In the genomic region with DNA sequence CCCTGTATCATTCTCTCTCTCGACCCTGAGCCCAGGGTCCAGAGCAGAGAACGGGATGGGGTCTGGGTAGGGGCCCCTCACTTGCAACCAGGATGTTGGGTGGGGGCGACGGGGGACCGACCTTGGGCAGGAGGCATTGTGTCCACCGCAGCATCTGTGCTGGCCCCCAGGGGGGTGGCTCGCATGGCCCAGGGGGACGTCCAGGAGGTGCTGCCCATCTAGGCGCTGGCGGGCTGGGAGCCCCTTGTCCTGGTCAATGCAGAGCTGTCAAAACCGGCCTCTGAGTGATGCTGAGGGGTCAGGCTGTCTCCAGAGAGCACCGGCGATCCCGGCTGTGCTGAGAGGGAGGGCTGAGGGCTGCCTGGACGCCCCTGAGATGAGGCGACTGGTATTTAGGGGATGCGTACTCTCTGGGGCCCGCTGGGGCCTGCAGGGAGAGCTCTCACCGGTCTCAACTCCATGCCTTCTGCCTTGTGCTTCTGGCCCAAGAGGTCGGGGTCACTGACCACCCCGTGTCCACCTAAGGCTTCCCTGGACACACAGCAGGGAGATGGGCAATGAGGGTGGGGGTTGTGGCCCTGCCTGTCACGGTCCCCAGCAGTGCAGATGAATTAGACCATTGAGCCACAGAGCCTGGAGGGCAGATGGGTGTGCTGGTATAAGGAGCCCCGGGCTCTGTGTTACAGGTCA, we compare ENCODE assay signal across 1 cellular context.
TF ChIP-seq lines count a peak whose summit lies in the region.

No MANE protein-coding gene starts in this region.

TF ChIP-seq in K562, 482 proteins besides CTCF, POLR2A, EP300 and RAD21 (continues in another document):
- TF ChIP-seq, protein P1, sequence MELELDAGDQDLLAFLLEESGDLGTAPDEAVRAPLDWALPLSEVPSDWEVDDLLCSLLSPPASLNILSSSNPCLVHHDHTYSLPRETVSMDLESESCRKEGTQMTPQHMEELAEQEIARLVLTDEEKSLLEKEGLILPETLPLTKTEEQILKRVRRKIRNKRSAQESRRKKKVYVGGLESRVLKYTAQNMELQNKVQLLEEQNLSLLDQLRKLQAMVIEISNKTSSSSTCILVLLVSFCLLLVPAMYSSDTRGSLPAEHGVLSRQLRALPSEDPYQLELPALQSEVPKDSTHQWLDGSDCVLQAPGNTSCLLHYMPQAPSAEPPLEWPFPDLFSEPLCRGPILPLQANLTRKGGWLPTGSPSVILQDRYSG (tag; conservative IDR thresholded peaks at IDR 0.05; ENCODE audit: low read depth) = no peak
- TF ChIP-seq, protein P2, sequence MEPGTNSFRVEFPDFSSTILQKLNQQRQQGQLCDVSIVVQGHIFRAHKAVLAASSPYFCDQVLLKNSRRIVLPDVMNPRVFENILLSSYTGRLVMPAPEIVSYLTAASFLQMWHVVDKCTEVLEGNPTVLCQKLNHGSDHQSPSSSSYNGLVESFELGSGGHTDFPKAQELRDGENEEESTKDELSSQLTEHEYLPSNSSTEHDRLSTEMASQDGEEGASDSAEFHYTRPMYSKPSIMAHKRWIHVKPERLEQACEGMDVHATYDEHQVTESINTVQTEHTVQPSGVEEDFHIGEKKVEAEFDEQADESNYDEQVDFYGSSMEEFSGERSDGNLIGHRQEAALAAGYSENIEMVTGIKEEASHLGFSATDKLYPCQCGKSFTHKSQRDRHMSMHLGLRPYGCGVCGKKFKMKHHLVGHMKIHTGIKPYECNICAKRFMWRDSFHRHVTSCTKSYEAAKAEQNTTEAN (CRISPR knock-in tag; IDR thresholded peaks at IDR 0.05) = peak; percentile 32
- TF ChIP-seq SMAD1 (IDR thresholded peaks at IDR 0.05; ENCODE audit: low read depth, low read length, partially characterized antibody) (peak; percentile 11), RBM22 (IDR thresholded peaks at IDR 0.05; ENCODE audit: low read depth, low read length, poor library complexity, severe bottlenecking) (peak; percentile 88), ZNF77 (CRISPR knock-in tag; IDR thresholded peaks at IDR 0.05) (peak; percentile 54; the same call in 1 of the 2 replicates), ZNF3 (CRISPR knock-in tag; IDR thresholded peaks at IDR 0.05) (no peak), CREM (IDR thresholded peaks at IDR 0.05; ENCODE audit: low read depth) (no peak), FIP1L1 (IDR thresholded peaks at IDR 0.05; ENCODE audit: low read depth, low read length, poor library complexity, severe bottlenecking) (peak; percentile 76), MXI1 (IDR thresholded peaks at IDR 0.05; ENCODE audit: low read depth, low read length) (0 out of 2 replicates have a peak, but pooled peaks have one; percentile 1), NFRKB (IDR thresholded peaks at IDR 0.05; ENCODE audit: low read depth) (0 out of 2 replicates have a peak, but pooled peaks have one; percentile 7), PHB2 (IDR thresholded peaks at IDR 0.05; ENCODE audit: low read depth) (no peak), POLR2G (IDR thresholded peaks at IDR 0.05; ENCODE audit: low read depth, low read length) (peak; percentile 89), SIN3A (IDR thresholded peaks at IDR 0.05; ENCODE audit: borderline replicate concordance in 2 of 2, control insufficient read depth in 1 of 2, low read depth in 2 of 2, low read length in 2 of 2) (peak in 1 of 2 experiments; percentile 29; a peak in 1 of 4 replicates), NR2C2 (CRISPR knock-in tag; IDR thresholded peaks at IDR 0.05) (peak; percentile 18; the same call in 1 of the 2 replicates), NR2C2 (tag; IDR thresholded peaks at IDR 0.05) (no peak), RBFOX2 (IDR thresholded peaks at IDR 0.05; ENCODE audit: low read depth, low read length) (peak; percentile 78), EZH2 (IDR thresholded peaks at IDR 0.05; ENCODE audit: borderline replicate concordance, low read depth, low read length) (no peak), POLR3A (IDR thresholded peaks at IDR 0.05; ENCODE audit: borderline replicate concordance, extremely low read depth, insufficient read depth, insufficient read length) (no peak), HOXB6 (CRISPR knock-in tag; IDR thresholded peaks at IDR 0.05; ENCODE audit: borderline replicate concordance) (no peak), GTF2E2 (tag; IDR thresholded peaks at IDR 0.05) (peak; percentile 16; the same call in 1 of the 2 replicates), SRSF3 (IDR thresholded peaks at IDR 0.05; ENCODE audit: insufficient read depth, low read length) (no peak), RBM14 (IDR thresholded peaks at IDR 0.05; ENCODE audit: borderline replicate concordance, insufficient read depth, low read depth, low read length) (0 out of 2 replicates have a peak, but pooled peaks have one; percentile 26), ELF4 (CRISPR knock-in tag; IDR thresholded peaks at IDR 0.05) (0 out of 2 replicates have a peak, but pooled peaks have one; percentile 19), TAF15 (IDR thresholded peaks at IDR 0.05; ENCODE audit: low read depth, low read length) (peak; percentile 63; the same call in 1 of the 2 replicates), ZNF586 (CRISPR knock-in tag; conservative IDR thresholded peaks at IDR 0.05) (0 out of 2 replicates have a peak, but pooled peaks have one; percentile 50), CHD2 (IDR thresholded peaks at IDR 0.05; ENCODE audit: low read depth, low read length) (0 out of 2 replicates have a peak, but pooled peaks have one; percentile 13), PTBP1 (IDR thresholded peaks at IDR 0.05; ENCODE audit: low read depth, low read length) (peak; percentile 18; the same call in 1 of the 2 replicates), HLTF (IDR thresholded peaks at IDR 0.05) (no peak), ARHGAP35 (IDR thresholded peaks at IDR 0.05; ENCODE audit: partially characterized antibody) (peak; percentile 5), TEAD1 (CRISPR knock-in tag; IDR thresholded peaks at IDR 0.05) (no peak)
- TF ChIP-seq, protein P3, sequence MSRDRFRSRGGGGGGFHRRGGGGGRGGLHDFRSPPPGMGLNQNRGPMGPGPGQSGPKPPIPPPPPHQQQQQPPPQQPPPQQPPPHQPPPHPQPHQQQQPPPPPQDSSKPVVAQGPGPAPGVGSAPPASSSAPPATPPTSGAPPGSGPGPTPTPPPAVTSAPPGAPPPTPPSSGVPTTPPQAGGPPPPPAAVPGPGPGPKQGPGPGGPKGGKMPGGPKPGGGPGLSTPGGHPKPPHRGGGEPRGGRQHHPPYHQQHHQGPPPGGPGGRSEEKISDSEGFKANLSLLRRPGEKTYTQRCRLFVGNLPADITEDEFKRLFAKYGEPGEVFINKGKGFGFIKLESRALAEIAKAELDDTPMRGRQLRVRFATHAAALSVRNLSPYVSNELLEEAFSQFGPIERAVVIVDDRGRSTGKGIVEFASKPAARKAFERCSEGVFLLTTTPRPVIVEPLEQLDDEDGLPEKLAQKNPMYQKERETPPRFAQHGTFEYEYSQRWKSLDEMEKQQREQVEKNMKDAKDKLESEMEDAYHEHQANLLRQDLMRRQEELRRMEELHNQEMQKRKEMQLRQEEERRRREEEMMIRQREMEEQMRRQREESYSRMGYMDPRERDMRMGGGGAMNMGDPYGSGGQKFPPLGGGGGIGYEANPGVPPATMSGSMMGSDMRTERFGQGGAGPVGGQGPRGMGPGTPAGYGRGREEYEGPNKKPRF (IDR thresholded peaks at IDR 0.05; ENCODE audit: low read depth, low read length) = 0 out of 2 replicates have a peak, but pooled peaks have one; percentile 46
- TF ChIP-seq, protein P4, sequence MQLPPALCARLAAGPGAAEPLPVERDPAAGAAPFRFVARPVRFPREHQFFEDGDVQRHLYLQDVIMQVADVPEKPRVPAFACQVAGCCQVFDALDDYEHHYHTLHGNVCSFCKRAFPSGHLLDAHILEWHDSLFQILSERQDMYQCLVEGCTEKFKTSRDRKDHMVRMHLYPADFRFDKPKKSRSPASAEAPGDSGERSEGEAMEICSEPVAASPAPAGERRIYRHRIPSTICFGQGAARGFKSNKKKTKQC (CRISPR knock-in tag; IDR thresholded peaks at IDR 0.05) = peak; percentile 33; the same call in 1 of the 2 replicates
- TF ChIP-seq, protein P5, sequence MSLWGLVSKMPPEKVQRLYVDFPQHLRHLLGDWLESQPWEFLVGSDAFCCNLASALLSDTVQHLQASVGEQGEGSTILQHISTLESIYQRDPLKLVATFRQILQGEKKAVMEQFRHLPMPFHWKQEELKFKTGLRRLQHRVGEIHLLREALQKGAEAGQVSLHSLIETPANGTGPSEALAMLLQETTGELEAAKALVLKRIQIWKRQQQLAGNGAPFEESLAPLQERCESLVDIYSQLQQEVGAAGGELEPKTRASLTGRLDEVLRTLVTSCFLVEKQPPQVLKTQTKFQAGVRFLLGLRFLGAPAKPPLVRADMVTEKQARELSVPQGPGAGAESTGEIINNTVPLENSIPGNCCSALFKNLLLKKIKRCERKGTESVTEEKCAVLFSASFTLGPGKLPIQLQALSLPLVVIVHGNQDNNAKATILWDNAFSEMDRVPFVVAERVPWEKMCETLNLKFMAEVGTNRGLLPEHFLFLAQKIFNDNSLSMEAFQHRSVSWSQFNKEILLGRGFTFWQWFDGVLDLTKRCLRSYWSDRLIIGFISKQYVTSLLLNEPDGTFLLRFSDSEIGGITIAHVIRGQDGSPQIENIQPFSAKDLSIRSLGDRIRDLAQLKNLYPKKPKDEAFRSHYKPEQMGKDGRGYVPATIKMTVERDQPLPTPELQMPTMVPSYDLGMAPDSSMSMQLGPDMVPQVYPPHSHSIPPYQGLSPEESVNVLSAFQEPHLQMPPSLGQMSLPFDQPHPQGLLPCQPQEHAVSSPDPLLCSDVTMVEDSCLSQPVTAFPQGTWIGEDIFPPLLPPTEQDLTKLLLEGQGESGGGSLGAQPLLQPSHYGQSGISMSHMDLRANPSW (CRISPR knock-in tag; IDR thresholded peaks at IDR 0.05) = no peak
- TF ChIP-seq, protein P6, sequence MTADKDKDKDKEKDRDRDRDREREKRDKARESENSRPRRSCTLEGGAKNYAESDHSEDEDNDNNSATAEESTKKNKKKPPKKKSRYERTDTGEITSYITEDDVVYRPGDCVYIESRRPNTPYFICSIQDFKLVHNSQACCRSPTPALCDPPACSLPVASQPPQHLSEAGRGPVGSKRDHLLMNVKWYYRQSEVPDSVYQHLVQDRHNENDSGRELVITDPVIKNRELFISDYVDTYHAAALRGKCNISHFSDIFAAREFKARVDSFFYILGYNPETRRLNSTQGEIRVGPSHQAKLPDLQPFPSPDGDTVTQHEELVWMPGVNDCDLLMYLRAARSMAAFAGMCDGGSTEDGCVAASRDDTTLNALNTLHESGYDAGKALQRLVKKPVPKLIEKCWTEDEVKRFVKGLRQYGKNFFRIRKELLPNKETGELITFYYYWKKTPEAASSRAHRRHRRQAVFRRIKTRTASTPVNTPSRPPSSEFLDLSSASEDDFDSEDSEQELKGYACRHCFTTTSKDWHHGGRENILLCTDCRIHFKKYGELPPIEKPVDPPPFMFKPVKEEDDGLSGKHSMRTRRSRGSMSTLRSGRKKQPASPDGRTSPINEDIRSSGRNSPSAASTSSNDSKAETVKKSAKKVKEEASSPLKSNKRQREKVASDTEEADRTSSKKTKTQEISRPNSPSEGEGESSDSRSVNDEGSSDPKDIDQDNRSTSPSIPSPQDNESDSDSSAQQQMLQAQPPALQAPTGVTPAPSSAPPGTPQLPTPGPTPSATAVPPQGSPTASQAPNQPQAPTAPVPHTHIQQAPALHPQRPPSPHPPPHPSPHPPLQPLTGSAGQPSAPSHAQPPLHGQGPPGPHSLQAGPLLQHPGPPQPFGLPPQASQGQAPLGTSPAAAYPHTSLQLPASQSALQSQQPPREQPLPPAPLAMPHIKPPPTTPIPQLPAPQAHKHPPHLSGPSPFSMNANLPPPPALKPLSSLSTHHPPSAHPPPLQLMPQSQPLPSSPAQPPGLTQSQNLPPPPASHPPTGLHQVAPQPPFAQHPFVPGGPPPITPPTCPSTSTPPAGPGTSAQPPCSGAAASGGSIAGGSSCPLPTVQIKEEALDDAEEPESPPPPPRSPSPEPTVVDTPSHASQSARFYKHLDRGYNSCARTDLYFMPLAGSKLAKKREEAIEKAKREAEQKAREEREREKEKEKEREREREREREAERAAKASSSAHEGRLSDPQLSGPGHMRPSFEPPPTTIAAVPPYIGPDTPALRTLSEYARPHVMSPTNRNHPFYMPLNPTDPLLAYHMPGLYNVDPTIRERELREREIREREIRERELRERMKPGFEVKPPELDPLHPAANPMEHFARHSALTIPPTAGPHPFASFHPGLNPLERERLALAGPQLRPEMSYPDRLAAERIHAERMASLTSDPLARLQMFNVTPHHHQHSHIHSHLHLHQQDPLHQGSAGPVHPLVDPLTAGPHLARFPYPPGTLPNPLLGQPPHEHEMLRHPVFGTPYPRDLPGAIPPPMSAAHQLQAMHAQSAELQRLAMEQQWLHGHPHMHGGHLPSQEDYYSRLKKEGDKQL (CRISPR knock-in tag; IDR thresholded peaks at IDR 0.05; ENCODE audit: borderline replicate concordance) = 0 out of 2 replicates have a peak, but pooled peaks have one; percentile 24
- TF ChIP-seq, protein P7, sequence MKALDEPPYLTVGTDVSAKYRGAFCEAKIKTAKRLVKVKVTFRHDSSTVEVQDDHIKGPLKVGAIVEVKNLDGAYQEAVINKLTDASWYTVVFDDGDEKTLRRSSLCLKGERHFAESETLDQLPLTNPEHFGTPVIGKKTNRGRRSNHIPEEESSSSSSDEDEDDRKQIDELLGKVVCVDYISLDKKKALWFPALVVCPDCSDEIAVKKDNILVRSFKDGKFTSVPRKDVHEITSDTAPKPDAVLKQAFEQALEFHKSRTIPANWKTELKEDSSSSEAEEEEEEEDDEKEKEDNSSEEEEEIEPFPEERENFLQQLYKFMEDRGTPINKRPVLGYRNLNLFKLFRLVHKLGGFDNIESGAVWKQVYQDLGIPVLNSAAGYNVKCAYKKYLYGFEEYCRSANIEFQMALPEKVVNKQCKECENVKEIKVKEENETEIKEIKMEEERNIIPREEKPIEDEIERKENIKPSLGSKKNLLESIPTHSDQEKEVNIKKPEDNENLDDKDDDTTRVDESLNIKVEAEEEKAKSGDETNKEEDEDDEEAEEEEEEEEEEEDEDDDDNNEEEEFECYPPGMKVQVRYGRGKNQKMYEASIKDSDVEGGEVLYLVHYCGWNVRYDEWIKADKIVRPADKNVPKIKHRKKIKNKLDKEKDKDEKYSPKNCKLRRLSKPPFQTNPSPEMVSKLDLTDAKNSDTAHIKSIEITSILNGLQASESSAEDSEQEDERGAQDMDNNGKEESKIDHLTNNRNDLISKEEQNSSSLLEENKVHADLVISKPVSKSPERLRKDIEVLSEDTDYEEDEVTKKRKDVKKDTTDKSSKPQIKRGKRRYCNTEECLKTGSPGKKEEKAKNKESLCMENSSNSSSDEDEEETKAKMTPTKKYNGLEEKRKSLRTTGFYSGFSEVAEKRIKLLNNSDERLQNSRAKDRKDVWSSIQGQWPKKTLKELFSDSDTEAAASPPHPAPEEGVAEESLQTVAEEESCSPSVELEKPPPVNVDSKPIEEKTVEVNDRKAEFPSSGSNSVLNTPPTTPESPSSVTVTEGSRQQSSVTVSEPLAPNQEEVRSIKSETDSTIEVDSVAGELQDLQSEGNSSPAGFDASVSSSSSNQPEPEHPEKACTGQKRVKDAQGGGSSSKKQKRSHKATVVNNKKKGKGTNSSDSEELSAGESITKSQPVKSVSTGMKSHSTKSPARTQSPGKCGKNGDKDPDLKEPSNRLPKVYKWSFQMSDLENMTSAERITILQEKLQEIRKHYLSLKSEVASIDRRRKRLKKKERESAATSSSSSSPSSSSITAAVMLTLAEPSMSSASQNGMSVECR (CRISPR knock-in tag; IDR thresholded peaks at IDR 0.05) = peak; percentile 70
- TF ChIP-seq, protein P8, sequence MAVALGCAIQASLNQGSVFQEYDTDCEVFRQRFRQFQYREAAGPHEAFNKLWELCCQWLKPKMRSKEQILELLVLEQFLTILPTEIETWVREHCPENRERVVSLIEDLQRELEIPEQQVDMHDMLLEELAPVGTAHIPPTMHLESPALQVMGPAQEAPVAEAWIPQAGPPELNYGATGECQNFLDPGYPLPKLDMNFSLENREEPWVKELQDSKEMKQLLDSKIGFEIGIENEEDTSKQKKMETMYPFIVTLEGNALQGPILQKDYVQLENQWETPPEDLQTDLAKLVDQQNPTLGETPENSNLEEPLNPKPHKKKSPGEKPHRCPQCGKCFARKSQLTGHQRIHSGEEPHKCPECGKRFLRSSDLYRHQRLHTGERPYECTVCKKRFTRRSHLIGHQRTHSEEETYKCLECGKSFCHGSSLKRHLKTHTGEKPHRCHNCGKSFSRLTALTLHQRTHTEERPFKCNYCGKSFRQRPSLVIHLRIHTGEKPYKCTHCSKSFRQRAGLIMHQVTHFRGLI (CRISPR knock-in tag; IDR thresholded peaks at IDR 0.05) = no peak
